In the genomic region with DNA sequence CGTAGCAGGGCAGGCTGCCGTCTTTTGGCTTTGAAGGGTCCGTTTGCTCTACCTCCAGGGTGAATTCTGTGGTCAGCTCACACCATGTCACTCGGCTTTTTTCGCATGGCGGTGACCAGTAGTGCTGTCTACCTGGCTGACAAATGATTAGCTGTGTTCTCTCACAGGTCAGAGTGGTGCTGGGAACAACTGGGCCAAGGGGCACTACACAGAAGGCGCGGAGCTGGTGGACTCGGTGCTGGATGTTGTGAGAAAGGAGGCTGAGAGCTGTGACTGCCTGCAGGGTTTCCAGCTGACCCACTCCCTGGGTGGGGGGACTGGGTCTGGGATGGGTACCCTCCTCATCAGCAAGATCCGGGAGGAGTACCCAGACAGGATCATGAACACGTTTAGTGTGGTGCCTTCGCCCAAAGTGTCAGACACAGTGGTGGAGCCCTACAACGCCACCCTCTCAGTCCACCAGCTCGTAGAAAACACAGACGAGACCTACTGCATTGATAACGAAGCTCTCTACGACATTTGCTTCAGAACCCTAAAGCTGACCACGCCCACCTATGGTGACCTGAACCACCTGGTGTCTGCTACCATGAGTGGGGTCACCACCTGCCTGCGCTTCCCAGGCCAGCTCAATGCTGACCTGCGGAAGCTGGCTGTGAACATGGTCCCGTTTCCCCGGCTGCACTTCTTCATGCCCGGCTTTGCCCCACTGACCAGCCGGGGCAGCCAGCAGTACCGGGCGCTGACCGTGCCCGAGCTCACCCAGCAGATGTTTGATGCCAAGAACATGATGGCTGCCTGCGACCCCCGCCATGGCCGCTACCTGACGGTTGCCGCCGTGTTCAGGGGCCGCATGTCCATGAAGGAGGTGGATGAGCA, we compare ENCODE assay signal across 7 cellular contexts. TPM values are rescaled to one million over a fixed set of nuclear protein-coding genes. Genes with fewer than 3 reads are reported as not detected.
DNase-seq lines count a peak whose midpoint lies in the region; ATAC-seq and TF ChIP-seq lines count a peak whose summit lies in the region.

No MANE protein-coding gene starts in this region.

- TF ChIP-seq POLR2A in stomach (IDR thresholded peaks at IDR 0.05): no peak

- no peaks in the 10 kb centered on the region for H3K27me3 ChIP-seq in HUES48 (ENCODE audit: control insufficient read depth, insufficient read depth, low read length)
- no peaks in the 10 kb centered on the region for H3K27me3 ChIP-seq in stomach

- peak overlapping the region; percentile 79 for H3K4me3 ChIP-seq in HUES48 (ENCODE audit: low read depth, low read length)
- peak overlapping the region; percentile 84 for H3K4me3 ChIP-seq in iPS-18c (ENCODE audit: insufficient read depth, low read depth, low read length)
- peak overlapping the region; percentile 73 to 94 (median 82) for H3K4me3 ChIP-seq in stomach

- TF ChIP-seq CTCF in stomach (IDR thresholded peaks at IDR 0.05): no peak

- H3K4me3 Mint-ChIP-seq in activated T-helper 2 cell treated with anti-CD3 and anti-CD28 coated beads, Interferon-gamma antibody, Interleukin-2, Interleukin-4, amounts not matched to agents 10 μg/mL and 5 μg/mL and 100 μg/mL, durations not matched to agents 14 hours and 24 hours and 36 hours (ENCODE audit: low read depth): peak overlapping the region; percentile 85

- H3K9ac ChIP-seq in HUES48 (ENCODE audit: low read depth, low read length): peak overlapping the region; percentile 48; the same call in 1 of the 2 replicates

- no peaks in the 10 kb centered on the region for H3K9me3 ChIP-seq in HUES48 (ENCODE audit: control insufficient read depth, insufficient read depth, low read length)
- no peaks in the 10 kb centered on the region for H3K9me3 ChIP-seq in iPS-18c (ENCODE audit: control insufficient read depth, insufficient read depth, low read length)
- no peaks in the 10 kb centered on the region for H3K9me3 ChIP-seq in stomach

- H3K27ac ChIP-seq in HUES48 (ENCODE audit: low read depth, low read length) (no peak overlapping the region), stomach (peak overlapping the region; percentile 82 to 97 (median 92))

- intact Hi-C loops in activated T-helper 2 cell treated with anti-CD3 and anti-CD28 coated beads, Interferon-gamma antibody, Interleukin-2, Interleukin-4, amounts not matched to agents 10 μg/mL and 5 μg/mL and 100 μg/mL, durations not matched to agents 14 hours and 24 hours and 36 hours (cut with micrococcal nuclease): loop anchor here (5.0 kb wide), 1 partner anchor 115 kb away; no protein-coding TSS in a partner anchor
- intact Hi-C loops in stomach (cut with DNase I; ENCODE audit: low total_unique reads): no loop called here

- peaks cover 27% of the 10 kb centered on the region for H3K36me3 Mint-ChIP-seq in activated T-helper 2 cell treated with anti-CD3 and anti-CD28 coated beads, Interferon-gamma antibody, Interleukin-2, Interleukin-4, amounts not matched to agents 10 μg/mL and 5 μg/mL and 100 μg/mL, durations not matched to agents 14 hours and 24 hours and 36 hours (ENCODE audit: low read depth)

- ATAC-seq in GM18867 (IDR thresholded peaks at IDR 0.05; ENCODE audit: unreplicated experiment): no peak

- DNase-seq in activated T-helper 2 cell treated with anti-CD3 and anti-CD28 coated beads, Interferon-gamma antibody, Interleukin-2, Interleukin-4, amounts not matched to agents 10 μg/mL and 5 μg/mL and 100 μg/mL, durations not matched to agents 14 hours and 24 hours and 36 hours (ENCODE audit: low spot score): no peak
- DNase-seq in stomach (no peak), COLO668 (lab: John Stamatoyannopoulos, UW; ENCODE audit: unreplicated experiment) (no peak), SKM-1 treated with dmso at 0.1 percent for 144 hours (lab: John Stamatoyannopoulos, UW; ENCODE audit: unreplicated experiment) (no peak)

- H3K9me3 Mint-ChIP-seq in activated T-helper 2 cell treated with anti-CD3 and anti-CD28 coated beads, Interferon-gamma antibody, Interleukin-2, Interleukin-4, amounts not matched to agents 10 μg/mL and 5 μg/mL and 100 μg/mL, durations not matched to agents 14 hours and 24 hours and 36 hours: no peaks in the 10 kb centered on the region

- TF ChIP-seq EP300 in stomach (IDR thresholded peaks at IDR 0.05): no peak

- no peaks in the 10 kb centered on the region for H3K27me3 Mint-ChIP-seq in activated T-helper 2 cell treated with anti-CD3 and anti-CD28 coated beads, Interferon-gamma antibody, Interleukin-2, Interleukin-4, amounts not matched to agents 10 μg/mL and 5 μg/mL and 100 μg/mL, durations not matched to agents 14 hours and 24 hours and 36 hours (ENCODE audit: low read depth)

- H3K4me1 ChIP-seq in HUES48 (ENCODE audit: control insufficient read depth, insufficient read depth, low read length) (peaks cover 22% of the 10 kb centered on the region), stomach (peaks cover 29 to 57% (median 55%) of the 10 kb centered on the region in 4 donors)

- H3K36me3 ChIP-seq in HUES48 (ENCODE audit: control insufficient read depth, insufficient read depth, low read length) (peaks cover 22% of the 10 kb centered on the region), stomach (peaks cover 16 to 22% (median 21%) of the 10 kb centered on the region in 4 donors)

- WGBS in stomach, 5 donors: 56 to 69% (median 60%) methylated on average over 34 to 35 of the region's 35 CpGs

- peaks cover 14% of the 10 kb centered on the region for H3K4me1 Mint-ChIP-seq in activated T-helper 2 cell treated with anti-CD3 and anti-CD28 coated beads, Interferon-gamma antibody, Interleukin-2, Interleukin-4, amounts not matched to agents 10 μg/mL and 5 μg/mL and 100 μg/mL, durations not matched to agents 14 hours and 24 hours and 36 hours (ENCODE audit: low read depth)

- H3K27ac Mint-ChIP-seq in activated T-helper 2 cell treated with anti-CD3 and anti-CD28 coated beads, Interferon-gamma antibody, Interleukin-2, Interleukin-4, amounts not matched to agents 10 μg/mL and 5 μg/mL and 100 μg/mL, durations not matched to agents 14 hours and 24 hours and 36 hours: peak overlapping the region; percentile 55

RNA-seq across cellular contexts. Expression of a gene that starts 1.5 kb away (rescaled TPM):
- total RNA-seq in activated T-helper 2 cell treated with anti-CD3 and anti-CD28 coated beads, Interferon-gamma antibody, Interleukin-2, Interleukin-4, amounts not matched to agents 10 μg/mL and 5 μg/mL and 100 μg/mL, durations not matched to agents 14 hours and 24 hours and 36 hours: 357 and 361 TPM in 2 replicates
- total RNA-seq in stomach: 100 to 1,000 TPM in 4 of 5 donors, 10 to 100 TPM in 1; 69.4 to 170 (median 115) TPM
- polyA plus RNA-seq in stomach: 100 to 1,000 TPM; 188 to 292 (median 215) TPM

RNA-seq across cellular contexts. Expression of a gene that starts 8.5 kb away (rescaled TPM):
- total RNA-seq in activated T-helper 2 cell treated with anti-CD3 and anti-CD28 coated beads, Interferon-gamma antibody, Interleukin-2, Interleukin-4, amounts not matched to agents 10 μg/mL and 5 μg/mL and 100 μg/mL, durations not matched to agents 14 hours and 24 hours and 36 hours: 0.48 TPM in 2 replicates
- not detected for total RNA-seq in stomach
- not detected for polyA plus RNA-seq in stomach

RNA-seq across cellular contexts. Expression of a gene that starts 11.9 kb away (rescaled TPM):
- not detected in 2 replicates for total RNA-seq in activated T-helper 2 cell treated with anti-CD3 and anti-CD28 coated beads, Interferon-gamma antibody, Interleukin-2, Interleukin-4, amounts not matched to agents 10 μg/mL and 5 μg/mL and 100 μg/mL, durations not matched to agents 14 hours and 24 hours and 36 hours
- total RNA-seq in stomach: under 1 TPM in 1 of 5 donors, not detected in 4; 0.18 TPM
- under 1 TPM in 1 of 3 donors, not detected in 2; 0.53 TPM for polyA plus RNA-seq in stomach

RNA-seq across cellular contexts. Expression of a gene that starts 12.6 kb away (rescaled TPM):
- total RNA-seq in activated T-helper 2 cell treated with anti-CD3 and anti-CD28 coated beads, Interferon-gamma antibody, Interleukin-2, Interleukin-4, amounts not matched to agents 10 μg/mL and 5 μg/mL and 100 μg/mL, durations not matched to agents 14 hours and 24 hours and 36 hours: 71.4 and 72.6 TPM in 2 replicates
- total RNA-seq in stomach: 100 to 1,000 TPM in 1 of 5 donors, 10 to 100 TPM in 4; 11.2 to 134 (median 44.9) TPM
- 10 to 100 TPM; 29.0 to 38.0 (median 34.2) TPM for polyA plus RNA-seq in stomach

RNA-seq across cellular contexts. Expression of a gene that starts 15.3 kb away (rescaled TPM):
- total RNA-seq in activated T-helper 2 cell treated with anti-CD3 and anti-CD28 coated beads, Interferon-gamma antibody, Interleukin-2, Interleukin-4, amounts not matched to agents 10 μg/mL and 5 μg/mL and 100 μg/mL, durations not matched to agents 14 hours and 24 hours and 36 hours: not detected in 2 replicates
- total RNA-seq in stomach: not detected
- polyA plus RNA-seq in stomach: 1 to 10 TPM in 1 of 3 donors, not detected in 2; 1.0 TPM
